13 cellular contexts compared by ENCODE assay signal in genomic region chr2:137960223-137960622, GRCh38. TPM values are rescaled to one million over a fixed set of nuclear protein-coding genes. Genes with fewer than 3 reads are reported as not detected.
"Had no signal": no experiment of that assay in that cellular context is flagged by ENCODE, and none has a peak within 500 bp of the region (broad histone marks: within the 10 kb centered on the region; RNA-seq: fewer than 3 reads in every experiment).

No MANE protein-coding gene starts in this region.

- H3K27ac ChIP-seq: brain microvascular endothelial cell, gastroesophageal sphincter, parathyroid adenoma had no signal

- H3K9ac ChIP-seq: parathyroid adenoma had no signal

- H2AFZ ChIP-seq: parathyroid adenoma had no signal

- H3K4me3 ChIP-seq: gastroesophageal sphincter, lung had no signal

- ATAC-seq: gastroesophageal sphincter; stimulated activated memory B cell treated with anti-CD40 and anti-IgM and Interleukin-4, amounts not matched to agents 10 μg/mL and 1 μg/mL and 100 μg/mL, for 72 hours had no signal

- H3K36me3 ChIP-seq: brain microvascular endothelial cell, gastroesophageal sphincter had no signal

- H3K27me3 Mint-ChIP-seq: activated naive CD8-positive, alpha-beta T cell treated with anti-CD3 and anti-CD28 coated beads, Interleukin-2, amount 10 ng/mL, durations not matched to agents 7 days and 5 days had no signal

- H3K79me2 ChIP-seq: parathyroid adenoma had no signal

- H3K4me1 Mint-ChIP-seq: activated CD4-positive, alpha-beta T cell treated with anti-CD3 and anti-CD28 coated beads, Interleukin-2, amount 10 ng/mL, durations not matched to agents 7 days and 5 days; activated naive CD8-positive, alpha-beta T cell treated with anti-CD3 and anti-CD28 coated beads, Interleukin-2, amount 10 ng/mL, durations not matched to agents 7 days and 5 days; stimulated activated memory B cell treated with anti-CD40 and anti-IgM and Interleukin-4, amounts not matched to agents 10 μg/mL and 1 μg/mL and 100 μg/mL, for 72 hours had no signal

- H3K36me3 Mint-ChIP-seq: activated naive CD8-positive, alpha-beta T cell treated with anti-CD3 and anti-CD28 coated beads, Interleukin-2, amount 10 ng/mL, durations not matched to agents 7 days and 5 days; stimulated activated memory B cell treated with anti-CD40 and anti-IgM and Interleukin-4, amounts not matched to agents 10 μg/mL and 1 μg/mL and 100 μg/mL, for 72 hours had no signal

- H3K9me3 Mint-ChIP-seq: T-helper 2 cell treated with Interferon-gamma antibody and Interleukin-4, amounts not matched to agents 5 μg/mL and 100 μg/mL, for 36 hours had no signal

- H3K4me3 Mint-ChIP-seq: activated CD4-positive, alpha-beta T cell treated with anti-CD3 and anti-CD28 coated beads, Interleukin-2, amount 10 ng/mL, durations not matched to agents 7 days and 5 days; activated naive CD8-positive, alpha-beta T cell treated with anti-CD3 and anti-CD28 coated beads, Interleukin-2, amount 10 ng/mL, durations not matched to agents 7 days and 5 days; stimulated activated memory B cell treated with anti-CD40 and anti-IgM and Interleukin-4, amounts not matched to agents 10 μg/mL and 1 μg/mL and 100 μg/mL, for 72 hours; T-helper 2 cell treated with Interferon-gamma antibody and Interleukin-4, amounts not matched to agents 5 μg/mL and 100 μg/mL, for 36 hours had no signal

- DNase-seq: activated CD4-positive, alpha-beta T cell treated with anti-CD3 and anti-CD28 coated beads, Interleukin-2, amount 10 ng/mL, durations not matched to agents 7 days and 5 days; activated CD8-positive, alpha-beta memory T cell treated with anti-CD3 and anti-CD28 coated beads, Interleukin-2, amount 50 U/mL, for 48 hours; activated naive CD8-positive, alpha-beta T cell treated with anti-CD3 and anti-CD28 coated beads, Interleukin-2, amount 10 ng/mL, durations not matched to agents 7 days and 5 days; brain microvascular endothelial cell; islet precursor cell; midbrain; retina; stimulated activated CD4-positive, alpha-beta T cell treated with anti-CD3 and anti-CD28 coated beads, Interleukin-2, amount 100 ng/mL, for 48 hours had no signal

- H3K27me3 ChIP-seq: brain microvascular endothelial cell, gastroesophageal sphincter had no signal

- H3K27ac Mint-ChIP-seq: activated CD4-positive, alpha-beta T cell treated with anti-CD3 and anti-CD28 coated beads, Interleukin-2, amount 10 ng/mL, durations not matched to agents 7 days and 5 days; activated naive CD8-positive, alpha-beta T cell treated with anti-CD3 and anti-CD28 coated beads, Interleukin-2, amount 10 ng/mL, durations not matched to agents 7 days and 5 days; stimulated activated memory B cell treated with anti-CD40 and anti-IgM and Interleukin-4, amounts not matched to agents 10 μg/mL and 1 μg/mL and 100 μg/mL, for 72 hours; T-helper 2 cell treated with Interferon-gamma antibody and Interleukin-4, amounts not matched to agents 5 μg/mL and 100 μg/mL, for 36 hours had no signal

- H3K9me3 ChIP-seq: gastroesophageal sphincter had no signal

RNA-seq across cellular contexts. Expression of gene HNMT, which starts 4.0 kb away (rescaled TPM):
- total RNA-seq: activated CD4-positive, alpha-beta T cell treated with anti-CD3 and anti-CD28 coated beads, Interleukin-2, amount 10 ng/mL, durations not matched to agents 7 days and 5 days had no signal
